18 cellular contexts compared by ENCODE assay signal in the genomic region with DNA sequence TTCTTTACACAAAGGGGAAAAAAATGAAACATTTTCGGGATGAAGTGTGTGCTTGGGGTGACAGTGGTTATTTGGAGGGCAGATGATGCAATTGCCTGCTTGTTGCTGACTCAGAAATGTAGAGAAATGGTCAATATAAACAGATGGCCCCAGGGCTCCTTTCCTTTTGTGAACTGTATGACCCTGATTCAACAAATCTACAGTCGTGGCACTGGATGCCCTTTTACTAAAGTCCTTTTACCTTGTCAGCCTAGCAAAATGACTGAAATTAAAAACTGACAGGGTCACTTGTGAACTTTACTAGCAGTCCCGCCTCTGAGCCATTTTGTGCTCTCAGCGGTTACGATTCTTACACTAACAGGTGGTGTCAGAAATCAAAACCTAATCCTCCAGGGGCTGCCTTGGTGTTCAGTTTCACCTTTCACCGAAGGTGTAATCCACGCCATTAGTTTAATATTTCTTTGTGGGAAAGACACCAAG. TPM values are rescaled to one million over a fixed set of nuclear protein-coding genes. Genes with fewer than 3 reads are reported as not detected.
DNase-seq lines count a peak whose midpoint lies in the region; ATAC-seq and TF ChIP-seq lines count a peak whose summit lies in the region.
"Had no signal": no experiment of that assay in that cellular context is flagged by ENCODE, and none has a peak within 500 bp of the region (broad histone marks: within the 10 kb centered on the region; RNA-seq: fewer than 3 reads in every experiment).

No MANE protein-coding gene starts in this region.

- H3K4me1 ChIP-seq in osteoblast (ENCODE audit: insufficient read depth, low read length) (peaks cover 6% of the 10 kb centered on the region), psoas muscle (no peaks in the 10 kb centered on the region)
- H3K4me1 ChIP-seq: esophagus muscularis mucosa, suprapubic skin had no signal

- H3K4me2 ChIP-seq in osteoblast (ENCODE audit: insufficient read depth, low read length) = peak overlapping the region; percentile 23

- H3K9me3 ChIP-seq in osteoblast (ENCODE audit: low read depth, low read length) (no peaks in the 10 kb centered on the region), psoas muscle (no peaks in the 10 kb centered on the region)
- H3K9me3 ChIP-seq: esophagus muscularis mucosa, suprapubic skin had no signal

- no peaks in the 10 kb centered on the region for H3K79me2 ChIP-seq in osteoblast (ENCODE audit: insufficient read depth, low read length)

- H2AFZ ChIP-seq in osteoblast (ENCODE audit: low read length) = peak overlapping the region; percentile 31

- WGBS in psoas muscle, 3 donors = 22 to 36% (median 31%) methylated on average over 7 of the region's 7 CpGs

- intact Hi-C loops in psoas muscle (cut with DNase I) = no loop called here

- H4K20me1 ChIP-seq in osteoblast (ENCODE audit: insufficient read depth, low read length) = no peaks in the 10 kb centered on the region

- DNase-seq in HCEC 1CT = peak; percentile 80
- DNase-seq in NCI-H2107 treated with DMSO at 0.1 percent for 48 hours (lab: John Stamatoyannopoulos, UW; ENCODE audit: unreplicated experiment) = peak; percentile 86
- DNase-seq in choroid plexus epithelial cell (ENCODE audit: low read depth) = peak; percentile 23
- DNase-seq in osteoblast (ENCODE audit: insufficient read length, low spot score, missing footprints) = no peak
- no peak for DNase-seq in psoas muscle
- DNase-seq: activated CD4-positive, alpha-beta T cell treated with anti-CD3 and anti-CD28 coated beads, Interleukin-2, amount 10 ng/mL, durations not matched to agents 24 days and 14 days; activated effector memory CD4-positive, alpha-beta T cell treated with Interleukin-2 at 50 U/mL for 16 hours; central memory CD4-positive, alpha-beta T cell; islet precursor cell; Kasumi-1; natural killer cell; NCI-H748 treated with DMSO at 0.1 percent for 48 hours; T-helper 1 cell had no signal

- H3K27ac ChIP-seq in osteoblast (ENCODE audit: low read depth, low read length) (no peak overlapping the region), psoas muscle (no peak overlapping the region)
- H3K27ac ChIP-seq: esophagus muscularis mucosa, skin epidermis, suprapubic skin had no signal

- H3K4me3 ChIP-seq in choroid plexus epithelial cell (ENCODE audit: low read depth, low read length) (no peak overlapping the region), osteoblast (ENCODE audit: insufficient read depth, low read length) (no peak overlapping the region), psoas muscle (no peak overlapping the region)
- H3K4me3 ChIP-seq: esophagus muscularis mucosa, skin epidermis, suprapubic skin had no signal

- no peak for TF ChIP-seq CTCF in choroid plexus epithelial cell (conservative IDR thresholded peaks at IDR 0.05; ENCODE audit: low read depth, low read length)
- TF ChIP-seq CTCF in osteoblast (IDR thresholded peaks at IDR 0.05; ENCODE audit: extremely low read depth, low read depth, low read length) = no peak
- no peak for TF ChIP-seq CTCF in psoas muscle (IDR thresholded peaks at IDR 0.05)

- H3K36me3 ChIP-seq in osteoblast (ENCODE audit: insufficient read depth, low read length) = no peaks in the 10 kb centered on the region
- H3K36me3 ChIP-seq in psoas muscle (ENCODE audit: insufficient read depth in 1 of 2, low read depth in 1 of 2) = no peaks in the 10 kb centered on the region
- H3K36me3 ChIP-seq: esophagus muscularis mucosa, suprapubic skin had no signal

- ATAC-seq in psoas muscle = no peak
- no peak for ATAC-seq in GM19467 (IDR thresholded peaks at IDR 0.05; ENCODE audit: unreplicated experiment)
- no peak for ATAC-seq in HG03025 (IDR thresholded peaks at IDR 0.05; ENCODE audit: low FRiP score, unreplicated experiment)

- H3K27me3 ChIP-seq in osteoblast (ENCODE audit: insufficient read depth, low read length) = no peaks in the 10 kb centered on the region
- H3K27me3 ChIP-seq in psoas muscle (ENCODE audit: insufficient read depth in 3 of 3, low read length in 2 of 3) = no peaks in the 10 kb centered on the region
- H3K27me3 ChIP-seq: esophagus muscularis mucosa, suprapubic skin had no signal

RNA-seq across cellular contexts. Expression of gene GREM2, which starts 49.8 kb away (rescaled TPM):
- total RNA-seq in osteoblast = 4.7 and 5.6 TPM in 2 replicates
- total RNA-seq in psoas muscle = 1 to 10 TPM in 2 of 4 donors, under 1 TPM in 2; 0.56 to 9.5 (median 1.3) TPM
- polyA plus RNA-seq in psoas muscle = 1 to 10 TPM in 2 of 3 donors, under 1 TPM in 1; 0.85 to 2.0 (median 1.4) TPM

Comparison
In these comparisons a context has a peak if more than half of its experiments do, and no peak if none do; other contexts are left out.
1. DNase-seq: peak in HCEC 1CT (single experiment), NCI-H2107 treated with DMSO at 0.1 percent for 48 hours (single experiment) and choroid plexus epithelial cell (single experiment); none in osteoblast (single experiment) and psoas muscle (0 of 2).